In genomic region chr2:237693281-237694039, GRCh38 we compare ENCODE assay signal across 8 cellular contexts.
A peak's percentile ranks its signal among the peaks of the same experiment; 100 is the strongest.
DNase-seq lines count a peak whose midpoint lies in the region; ATAC-seq and TF ChIP-seq lines count a peak whose summit lies in the region.

No MANE protein-coding gene starts in this region.

- TF ChIP-seq CTCF in KMS-11 (conservative IDR thresholded peaks at IDR 0.05; ENCODE audit: low read depth, low read length) (no peak), spleen (IDR thresholded peaks at IDR 0.05 in 8 of 11, conservative IDR thresholded peaks at IDR 0.05 in 3 of 11) (no peak)
- no peak for TF ChIP-seq CTCF in activated CD8-positive, alpha-beta T cell treated with anti-CD3 and anti-CD28 coated beads for 36 hours (IDR thresholded peaks at IDR 0.05)

- H3K36me3 Mint-ChIP-seq in activated CD8-positive, alpha-beta T cell treated with anti-CD3 and anti-CD28 coated beads for 36 hours (ENCODE audit: low read depth), result peaks cover 25% of the 10 kb centered on the region

- CTCF ChIA-PET in activated CD8-positive, alpha-beta T cell treated with anti-CD3 and anti-CD28 coated beads for 36 hours (lab: Charles Lee), result interaction anchor here (0.9 to 9.8 kb wide), 9 partner anchors 9 to 368 kb away, joined by 3 to 142 read pairs (median 5); no protein-coding TSS in a partner anchor

- H3K9me3 ChIP-seq in spleen, result no peaks in the 10 kb centered on the region

- peaks cover 50% of the 10 kb centered on the region for H3K79me2 ChIP-seq in KMS-11 (ENCODE audit: insufficient read depth, low read depth)

- H3K36me3 ChIP-seq in KMS-11 (ENCODE audit: insufficient read depth) (no peaks in the 10 kb centered on the region), spleen (no peaks in the 10 kb centered on the region)

- peak; percentile 28 for ATAC-seq in activated CD8-positive, alpha-beta T cell treated with anti-CD3 and anti-CD28 coated beads for 36 hours
- no peak for ATAC-seq in HG02973 (IDR thresholded peaks at IDR 0.05; ENCODE audit: unreplicated experiment)

- peaks cover 73% of the 10 kb centered on the region for H3K4me1 ChIP-seq in KMS-11 (ENCODE audit: low read depth, poor library complexity, severe bottlenecking)
- peaks cover 64 to 90% (median 85%) of the 10 kb centered on the region in 6 donors for H3K4me1 ChIP-seq in spleen

- H3K27ac ChIP-seq in KMS-11 (peak overlapping the region; percentile 98), spleen (peak overlapping the region; percentile 95 to 100 (median 98))

- POLR2A ChIA-PET in activated CD8-positive, alpha-beta T cell treated with anti-CD3 and anti-CD28 coated beads for 36 hours (lab: Charles Lee), result interaction anchor here (0.6 to 9.6 kb wide), 10 partner anchors 11 to 258 kb away, joined by 3 to 154 read pairs (median 4); no protein-coding TSS in a partner anchor

- peak overlapping the region; percentile 93 for H3K27ac Mint-ChIP-seq in activated CD8-positive, alpha-beta T cell treated with anti-CD3 and anti-CD28 coated beads for 36 hours

- H3K4me3 Mint-ChIP-seq in activated CD8-positive, alpha-beta T cell treated with anti-CD3 and anti-CD28 coated beads for 36 hours, result peak overlapping the region; percentile 98

- intact Hi-C loops in activated CD8-positive, alpha-beta T cell treated with anti-CD3 and anti-CD28 coated beads for 36 hours (cut with micrococcal nuclease), result loop anchor here (2.0 to 10.0 kb wide), 2 partner anchors 21 to 259 kb away; no protein-coding TSS in a partner anchor
- intact Hi-C loops in spleen (cut with DNase I; ENCODE audit: low total_unique reads), result no loop called here

- peak overlapping the region; percentile 83 for H3K4me2 ChIP-seq in KMS-11

- H3K4me3 ChIP-seq in KMS-11 (IDR thresholded peaks at IDR 0.05; ENCODE audit: insufficient read depth, low read depth, low read length), result peak overlapping the region; percentile 10
- peak overlapping the region; percentile 69 to 97 (median 94) for H3K4me3 ChIP-seq in spleen

- H3K9me3 Mint-ChIP-seq in activated CD8-positive, alpha-beta T cell treated with anti-CD3 and anti-CD28 coated beads for 36 hours, result no peaks in the 10 kb centered on the region

- H4K20me1 ChIP-seq in KMS-11 (ENCODE audit: insufficient read depth), result no peaks in the 10 kb centered on the region

- TF ChIP-seq POLR2A in spleen (IDR thresholded peaks at IDR 0.05), result no peak

- H3K27me3 ChIP-seq in KMS-11 (ENCODE audit: insufficient read depth, low read depth) (no peaks in the 10 kb centered on the region), spleen (replicated peaks in 1 of 7) (no peaks in the 10 kb centered on the region)

- H3K9ac ChIP-seq in KMS-11, result peak overlapping the region; percentile 89

- DNase-seq in DMS53 (lab: John Stamatoyannopoulos, UW), result peak; percentile 70
- peak; percentile 62 for DNase-seq in activated CD8-positive, alpha-beta T cell treated with anti-CD3 and anti-CD28 coated beads for 36 hours
- peak; percentile 37 for DNase-seq in hepatic stellate cell (ENCODE audit: low spot score)
- DNase-seq in spleen, result peak; percentile 73
- DNase-seq in HK-2 (ENCODE audit: unreplicated experiment), result no peak
- DNase-seq in NCI-H1092 treated with DMSO at 0.1 percent for 48 hours (lab: John Stamatoyannopoulos, UW), result no peak

- H2AFZ ChIP-seq in KMS-11 (ENCODE audit: low read depth), result no peak overlapping the region

- peaks cover 55% of the 10 kb centered on the region for H3K4me1 Mint-ChIP-seq in activated CD8-positive, alpha-beta T cell treated with anti-CD3 and anti-CD28 coated beads for 36 hours (ENCODE audit: low read depth)

- WGBS in spleen, 5 donors, result 4 to 15% (median 13%) methylated on average over 6 of the region's 6 CpGs

- H3K27me3 Mint-ChIP-seq in activated CD8-positive, alpha-beta T cell treated with anti-CD3 and anti-CD28 coated beads for 36 hours, result no peaks in the 10 kb centered on the region

Comparison
In these comparisons a context has a peak if more than half of its experiments do, and no peak if none do; other contexts are left out.
1. DNase-seq: peak in DMS53 (single experiment), activated CD8-positive, alpha-beta T cell treated with anti-CD3 and anti-CD28 coated beads for 36 hours (single experiment), hepatic stellate cell (single experiment) and spleen (single experiment); none in HK-2 (single experiment) and NCI-H1092 treated with DMSO at 0.1 percent for 48 hours (single experiment).